8 cellular contexts compared by ENCODE assay signal in the genomic region with DNA sequence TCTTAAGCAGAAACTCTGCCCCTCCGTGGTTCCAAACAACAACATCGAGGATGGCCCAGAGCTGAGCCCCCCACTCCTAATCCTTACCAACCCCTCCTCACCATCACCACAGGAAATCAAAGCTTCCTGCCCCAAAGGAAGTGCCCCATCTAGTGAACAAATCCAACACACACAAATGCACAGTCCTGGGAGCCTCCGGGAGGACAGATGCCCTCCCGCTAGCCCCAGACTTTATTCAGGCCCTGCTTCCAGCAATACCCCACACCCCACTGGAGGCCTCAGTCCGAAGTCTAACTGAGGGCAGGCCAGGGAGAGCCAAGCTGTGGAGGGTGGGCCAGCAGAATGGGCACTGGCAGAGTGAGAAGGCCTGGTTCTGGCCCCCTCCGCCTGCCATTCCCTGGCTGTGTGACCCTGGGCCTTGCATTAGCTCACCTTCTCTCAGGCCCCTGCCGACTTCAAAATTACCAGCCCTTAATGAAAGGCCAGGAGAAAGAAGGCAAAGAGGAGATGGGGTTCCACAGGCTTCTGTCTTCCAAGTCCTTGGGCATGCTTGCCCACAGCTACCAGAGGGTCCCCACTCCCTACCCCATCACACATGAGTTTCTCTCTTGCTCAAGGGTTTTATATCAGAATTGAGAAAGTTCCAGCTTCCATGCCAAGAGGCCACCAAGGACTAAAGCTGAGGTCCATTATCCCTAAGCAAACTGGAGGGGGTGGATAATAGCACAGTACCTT. TPM values are rescaled to one million over a fixed set of nuclear protein-coding genes. Genes with fewer than 3 reads are reported as not detected.
DNase-seq lines count a peak whose midpoint lies in the region; ATAC-seq, FAIRE-seq and TF ChIP-seq lines count a peak whose summit lies in the region.

No MANE protein-coding gene starts in this region.

- no peaks in the 10 kb centered on the region for H3K9me2 ChIP-seq in Loucy (replicated peaks; ENCODE audit: low read depth, low read length)

- H3K9me3 Mint-ChIP-seq in nephron = no peaks in the 10 kb centered on the region

- H3K4me2 ChIP-seq in BLaER1 = peak overlapping the region; percentile 97
- peak overlapping the region; percentile 98 for H3K4me2 ChIP-seq in Loucy (ENCODE audit: low read depth, low read length, poor library complexity, severe bottlenecking)

- H3K4me1 ChIP-seq in BLaER1 = peaks cover 82% of the 10 kb centered on the region
- peaks cover 64% of the 10 kb centered on the region for H3K4me1 ChIP-seq in Loucy (ENCODE audit: insufficient read depth, low read length, poor library complexity, severe bottlenecking)

- no peak for TF ChIP-seq POLR2A in GM12892 (IDR thresholded peaks at IDR 0.05; ENCODE audit: low read depth, low read length)

- H3K27me3 ChIP-seq in BLaER1 = no peaks in the 10 kb centered on the region
- no peaks in the 10 kb centered on the region for H3K27me3 ChIP-seq in Loucy (ENCODE audit: insufficient read depth, low read length, poor library complexity, severe bottlenecking)

- ATAC-seq in GM21367 (IDR thresholded peaks at IDR 0.05; ENCODE audit: unreplicated experiment) (no peak), HG03521 (IDR thresholded peaks at IDR 0.05; ENCODE audit: unreplicated experiment) (no peak)

- H4K20me1 ChIP-seq in BLaER1 (peaks cover 24% of the 10 kb centered on the region), Loucy (ENCODE audit: insufficient read depth, low read length, poor library complexity, severe bottlenecking) (peaks cover 36% of the 10 kb centered on the region)

- no peak for DNase-seq in coronary artery (ENCODE audit: low spot score)
- no peak for DNase-seq in mucosa of gallbladder (ENCODE audit: low spot score)
- DNase-seq in GM12892 (ENCODE audit: insufficient read length) = no peak

- H3K9me3 ChIP-seq in BLaER1 (no peaks in the 10 kb centered on the region), Loucy (ENCODE audit: insufficient read depth, low read depth, low read length) (no peaks in the 10 kb centered on the region)

- peak overlapping the region; percentile 98 for H3K27ac ChIP-seq in BLaER1
- H3K27ac ChIP-seq in coronary artery = peak overlapping the region; percentile 96 to 100

- H3K4me1 Mint-ChIP-seq in nephron = peaks cover 68% of the 10 kb centered on the region

- no peak overlapping the region for H2AFZ ChIP-seq in Loucy (ENCODE audit: low read length)

- FAIRE-seq in GM12892 (lab: Jason Lieb, UNC) = no peak

- no peaks in the 10 kb centered on the region for H3F3A ChIP-seq in Loucy (ENCODE audit: low read depth)

- peak; percentile 44 for TF ChIP-seq CTCF in Loucy (conservative IDR thresholded peaks at IDR 0.05; ENCODE audit: low read length)
- no peak for TF ChIP-seq CTCF in coronary artery (IDR thresholded peaks at IDR 0.05)
- no peak for TF ChIP-seq CTCF in nephron (IDR thresholded peaks at IDR 0.05; ENCODE audit: unreplicated experiment in 3 of 3)

- H3K4me3 ChIP-seq in BLaER1 = peak overlapping the region; percentile 92
- H3K4me3 ChIP-seq in Loucy (ENCODE audit: low read length, poor library complexity, severe bottlenecking) = peak overlapping the region; percentile 91
- peak overlapping the region; percentile 94 for H3K4me3 ChIP-seq in coronary artery

- H3K9ac ChIP-seq in BLaER1 = peak overlapping the region; percentile 96
- peak overlapping the region; percentile 89 for H3K9ac ChIP-seq in Loucy (ENCODE audit: low read depth, low read length, poor library complexity, severe bottlenecking)

- H3K79me2 ChIP-seq in Loucy (ENCODE audit: insufficient read depth, low read length) = peaks cover 80% of the 10 kb centered on the region

- no peaks in the 10 kb centered on the region for H3K27me3 Mint-ChIP-seq in nephron (ENCODE audit: low read depth)

- H3K36me3 ChIP-seq in BLaER1 (peaks cover 11% of the 10 kb centered on the region; the same call in 1 of the 2 replicates), Loucy (ENCODE audit: insufficient read depth, low read length) (no peaks in the 10 kb centered on the region)

- H3K27ac Mint-ChIP-seq in nephron = peak overlapping the region; percentile 92 to 96 (median 94)

- H3K4me3 Mint-ChIP-seq in nephron = peak overlapping the region; percentile 89 to 94 (median 94)

- H3K36me3 Mint-ChIP-seq in nephron (ENCODE audit: low read depth) = no peaks in the 10 kb centered on the region

RNA-seq across cellular contexts. Expression of a gene that starts 2.3 kb away (rescaled TPM):
- 120 TPM for total RNA-seq in mucosa of gallbladder
- 29.1 TPM for polyA plus RNA-seq in GM12892 (2012; ENCODE audit: missing spikeins)

RNA-seq across cellular contexts. Expression of a gene that starts 44.4 kb away (rescaled TPM):
- 73.1 TPM for total RNA-seq in mucosa of gallbladder
- polyA plus RNA-seq in GM12892 (2012; ENCODE audit: missing spikeins) = 2.1 TPM

RNA-seq across cellular contexts. Expression of a gene that starts 58.8 kb away (rescaled TPM):
- total RNA-seq in mucosa of gallbladder = 54.8 TPM
- 0.59 TPM for polyA plus RNA-seq in GM12892 (2012; ENCODE audit: missing spikeins)
